Comparison of ENCODE assay signal across 1 cellular context in the genomic region with DNA sequence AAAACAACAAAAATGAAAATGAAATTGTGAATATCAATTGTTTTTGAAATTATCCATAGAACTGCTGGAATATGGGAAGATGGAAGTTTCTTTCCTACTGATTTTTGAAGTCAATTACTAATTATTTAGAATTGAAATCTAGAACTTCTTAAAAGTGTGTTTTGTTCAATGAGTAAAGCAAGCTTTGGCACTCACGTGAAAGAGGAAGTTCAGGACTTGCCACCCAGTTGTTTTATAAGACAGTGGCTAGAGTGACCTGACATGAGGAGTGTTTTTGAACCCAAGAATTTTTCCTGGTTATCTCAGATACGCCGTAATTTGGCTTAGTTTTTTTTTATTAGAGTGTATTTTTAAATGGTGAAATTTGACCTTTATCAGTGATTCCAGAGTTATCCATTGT.
TF ChIP-seq lines count a peak whose summit lies in the region.

No MANE protein-coding gene starts in this region.

TF ChIP-seq in GM12878, 131 proteins besides CTCF, POLR2A, EP300 and RAD21:
- TF ChIP-seq GABPA (IDR thresholded peaks at IDR 0.05; ENCODE audit: low read depth): no peak
- no peak for TF ChIP-seq SUPT20H (IDR thresholded peaks at IDR 0.05; ENCODE audit: borderline replicate concordance, control insufficient read depth, low read depth, low read length)
- no peak for TF ChIP-seq PAX8 (IDR thresholded peaks at IDR 0.05)
- 0 out of 2 replicates have a peak, but pooled peaks have one; percentile 22 for TF ChIP-seq IKZF1 (conservative IDR thresholded peaks at IDR 0.05)
- no peak for TF ChIP-seq TARDBP (IDR thresholded peaks at IDR 0.05; ENCODE audit: borderline replicate concordance)
- 0 out of 4 replicates have a peak, but pooled peaks of 1 of the 2 experiments have one; percentile 20 for TF ChIP-seq IKZF2 (IDR thresholded peaks at IDR 0.05)
- TF ChIP-seq, protein P1, sequence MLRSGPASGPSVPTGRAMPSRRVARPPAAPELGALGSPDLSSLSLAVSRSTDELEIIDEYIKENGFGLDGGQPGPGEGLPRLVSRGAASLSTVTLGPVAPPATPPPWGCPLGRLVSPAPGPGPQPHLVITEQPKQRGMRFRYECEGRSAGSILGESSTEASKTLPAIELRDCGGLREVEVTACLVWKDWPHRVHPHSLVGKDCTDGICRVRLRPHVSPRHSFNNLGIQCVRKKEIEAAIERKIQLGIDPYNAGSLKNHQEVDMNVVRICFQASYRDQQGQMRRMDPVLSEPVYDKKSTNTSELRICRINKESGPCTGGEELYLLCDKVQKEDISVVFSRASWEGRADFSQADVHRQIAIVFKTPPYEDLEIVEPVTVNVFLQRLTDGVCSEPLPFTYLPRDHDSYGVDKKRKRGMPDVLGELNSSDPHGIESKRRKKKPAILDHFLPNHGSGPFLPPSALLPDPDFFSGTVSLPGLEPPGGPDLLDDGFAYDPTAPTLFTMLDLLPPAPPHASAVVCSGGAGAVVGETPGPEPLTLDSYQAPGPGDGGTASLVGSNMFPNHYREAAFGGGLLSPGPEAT (IDR thresholded peaks at IDR 0.05; ENCODE audit: low read depth): 0 out of 2 replicates have a peak, but pooled peaks have one; percentile 18
- TF ChIP-seq EED (IDR thresholded peaks at IDR 0.05; ENCODE audit: low read depth): no peak
